8 cellular contexts compared by ENCODE assay signal in the genomic region with DNA sequence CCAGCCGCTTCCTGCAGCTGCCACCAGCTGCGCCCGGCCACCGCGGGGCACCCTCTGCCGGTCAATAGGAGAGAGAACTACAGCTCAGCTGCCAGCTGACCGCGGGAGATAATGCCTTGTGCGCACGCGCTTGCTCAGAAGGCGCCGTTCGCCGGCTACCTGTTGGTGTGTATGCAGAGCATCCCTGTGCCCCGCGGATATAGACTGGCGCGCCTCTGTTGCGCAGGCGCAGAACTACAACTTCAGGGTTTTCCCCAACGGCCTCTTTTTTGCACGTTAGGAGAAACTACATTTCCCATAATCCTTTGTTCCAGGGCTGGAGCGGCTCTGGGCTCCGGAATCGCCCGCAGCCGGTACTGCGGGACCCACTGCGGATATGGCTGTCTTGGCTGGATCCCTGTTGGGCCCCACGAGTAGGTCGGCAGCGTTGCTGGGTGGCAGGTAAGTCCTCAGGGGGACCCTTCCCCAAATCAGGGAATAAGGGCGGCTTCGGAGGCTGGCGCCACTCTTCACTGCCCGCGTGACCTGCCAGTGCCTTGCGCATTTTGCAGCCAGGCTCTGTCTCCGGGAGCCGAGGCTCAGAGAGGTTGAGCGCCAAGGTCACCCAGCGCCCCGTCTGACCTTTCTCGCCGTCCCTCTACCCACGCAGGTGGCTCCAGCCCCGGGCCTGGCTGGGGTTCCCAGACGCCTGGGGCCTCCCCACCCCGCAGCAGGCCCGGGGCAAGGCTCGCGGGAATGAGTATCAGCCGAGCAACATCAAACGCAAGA. TPM values are rescaled to one million over a fixed set of nuclear protein-coding genes. Genes with fewer than 3 reads are reported as not detected.
A peak's percentile ranks its signal among the peaks of the same experiment; 100 is the strongest.
DNase-seq lines count a peak whose midpoint lies in the region; FAIRE-seq and TF ChIP-seq lines count a peak whose summit lies in the region.

A gene (plus strand): TSS at position 356 of the 768 bp plus-strand sequence. CDS start 21 bp downstream, at position 377.

- H2BK20ac ChIP-seq in H1 (ENCODE audit: low read length), result peak within 1 kb of the TSS; percentile 23; the same call in 1 of the 2 replicates

- H2AK5ac ChIP-seq in H1 (ENCODE audit: low read depth, low read length) (peak within 1 kb of the TSS; percentile 61; the same call in 1 of the 2 replicates), mesenchymal stem cell (ENCODE audit: low read length, severe bottlenecking) (peak within 1 kb of the TSS; percentile 36)

- 2% methylated on average over 55 of the region's 55 CpGs; no CpG with 5 or more reads in 1 of the 2 experiments for WGBS in H1 (ENCODE audit: extremely low coverage in 1 of 2, insufficient coverage in 1 of 2, insufficient read length in 1 of 2, insufficient replicate concordance in 2 of 2, low coverage in 1 of 2, low lambda C conversion rate in 2 of 2, missing lambda C conversion rate in 1 of 2), 2 experiments
- WGBS in mesenchymal stem cell, result 1% methylated on average over 53 of the region's 55 CpGs

- H4K8ac ChIP-seq in H1 (ENCODE audit: extremely low read depth, insufficient read depth, low read length), result peak within 1 kb of the TSS; percentile 64
- H4K8ac ChIP-seq in mesenchymal stem cell (ENCODE audit: low read length), result peak within 1 kb of the TSS; percentile 83

- POLR2A ChIA-PET in H1 (lab: Charles Lee; ENCODE audit: partially characterized antibody), result interaction anchor here (0.6 to 18.5 kb wide), 13 partner anchors 9 to 138 kb away, joined by 3 to 329 read pairs (median 4); a partner anchor contains a TSS

- H3K23ac ChIP-seq in H1 (ENCODE audit: insufficient read length) (no peak within 1 kb of the TSS), mesenchymal stem cell (ENCODE audit: low read length in 2 of 2) (peak within 1 kb of the TSS; percentile 64 to 98)

- peak within 1 kb of the TSS; percentile 97 for H4K91ac ChIP-seq in H1 (replicated peaks; ENCODE audit: insufficient read length, low read length)
- peak within 1 kb of the TSS; percentile 96 for H4K91ac ChIP-seq in mesenchymal stem cell (ENCODE audit: low read length)

- peak; percentile 19 to 66 for TF ChIP-seq POLR2A in H1 (IDR thresholded peaks at IDR 0.05; ENCODE audit: control extremely low read depth in 1 of 2, low read depth in 2 of 2, low read length in 2 of 2)

- H3K23me2 ChIP-seq in H1 (ENCODE audit: low read depth, low read length), result peaks cover 12% of the 10 kb centered on the region

- TF ChIP-seq CTCF in GM20000 (IDR thresholded peaks at IDR 0.05; ENCODE audit: extremely low read depth, missing control alignments) (peak; percentile 56), H1 (IDR thresholded peaks at IDR 0.05; ENCODE audit: control extremely low read depth in 1 of 3, insufficient read depth in 1 of 3, low read depth in 1 of 3, low read length in 3 of 3) (peak; percentile 67 to 88 (median 81))

- H4K5ac ChIP-seq in H1 (ENCODE audit: insufficient read length, low read depth, low read length), result peak within 1 kb of the TSS; percentile 89

- peak; percentile 47 to 63 for TF ChIP-seq RAD21 in H1 (IDR thresholded peaks at IDR 0.05 in 1 of 2, conservative IDR thresholded peaks at IDR 0.05 in 1 of 2; ENCODE audit: low read depth in 2 of 2, low read length in 2 of 2)

- peak within 1 kb of the TSS; percentile 21 for H2BK120ac ChIP-seq in H1 (replicated peaks; ENCODE audit: low read depth, low read length)
- H2BK120ac ChIP-seq in mesenchymal stem cell (ENCODE audit: low read depth, low read length), result peak within 1 kb of the TSS; percentile 27

- peak within 1 kb of the TSS; percentile 75 to 95 (median 80) for H3K4me3 ChIP-seq in H1 (ENCODE audit: extremely low read depth in 1 of 4, insufficient read depth in 2 of 4, low read depth in 3 of 4, low read length in 4 of 4)
- peak within 1 kb of the TSS; percentile 80 to 95 for H3K4me3 ChIP-seq in mesenchymal stem cell (ENCODE audit: insufficient read depth in 1 of 2, low read depth in 1 of 2, low read length in 2 of 2)

- peaks cover 1 to 12% of the 10 kb centered on the region in 2 experiments for H4K20me1 ChIP-seq in H1 (replicated peaks in 1 of 2; ENCODE audit: control insufficient read depth in 1 of 2, insufficient read depth in 2 of 2, low read length in 2 of 2)

- FAIRE-seq in H1 (lab: Jason Lieb, UNC), result peak; percentile 60

- H3K36me3 ChIP-seq in H1 (ENCODE audit: control insufficient read depth in 2 of 4, insufficient read depth in 4 of 4, low read length in 3 of 4) (peaks cover 0 to 7% (median 0%) of the 10 kb centered on the region in 4 experiments; a peak in 2 of 8 replicates), mesenchymal stem cell (ENCODE audit: control insufficient read depth in 1 of 2, insufficient read depth in 2 of 2, low read depth in 1 of 2, low read length in 2 of 2) (peaks cover 0 to 14% of the 10 kb centered on the region in 2 experiments)

- TF ChIP-seq EP300 in H1 (IDR thresholded peaks at IDR 0.05; ENCODE audit: borderline replicate concordance in 1 of 2, low read depth in 2 of 2, low read length in 2 of 2), result peak; percentile 23 to 61; a peak in 1 of 3 replicates

- H3K9ac ChIP-seq in H1 (replicated peaks in 1 of 4; ENCODE audit: extremely low read depth in 1 of 4, low read depth in 3 of 4, low read length in 3 of 4) (peak within 1 kb of the TSS; percentile 68 to 84 (median 82)), mesenchymal stem cell (ENCODE audit: low read length) (peak within 1 kb of the TSS; percentile 94)

- H3K14ac ChIP-seq in H1 (ENCODE audit: insufficient read length), result no peak within 1 kb of the TSS
- H3K14ac ChIP-seq in mesenchymal stem cell (ENCODE audit: low read length in 2 of 2), result peak within 1 kb of the TSS in 1 of 2 experiments; percentile 94

- peak within 1 kb of the TSS; percentile 75 for H3K4ac ChIP-seq in H1 (replicated peaks; ENCODE audit: insufficient read length, low read depth, low read length)
- H3K4ac ChIP-seq in mesenchymal stem cell (ENCODE audit: low read depth in 1 of 2, low read length in 2 of 2), result peak within 1 kb of the TSS; percentile 62 to 82

- CTCF ChIA-PET in H1 (lab: Charles Lee; ENCODE audit: partially characterized antibody), result interaction anchor here (0.6 to 3.0 kb wide), 19 partner anchors 9 to 224 kb away, joined by 3 to 29 read pairs (median 4); a partner anchor contains a TSS

- H2BK5ac ChIP-seq in H1 (ENCODE audit: low read depth, low read length) (peak within 1 kb of the TSS; percentile 96), mesenchymal stem cell (ENCODE audit: low read depth, low read length, poor library complexity, severe bottlenecking) (peak within 1 kb of the TSS; percentile 53)

- H3K27ac ChIP-seq in H1 (ENCODE audit: low read depth, low read length), result peak within 1 kb of the TSS; percentile 81
- peak within 1 kb of the TSS; percentile 91 for H3K27ac ChIP-seq in mesenchymal stem cell (ENCODE audit: low read length, poor library complexity, severe bottlenecking)

- H3K27me3 ChIP-seq in H1 (replicated peaks in 1 of 4; ENCODE audit: control insufficient read depth in 3 of 4, extremely low read depth in 1 of 4, insufficient read depth in 3 of 4, low read length in 3 of 4) (no peaks in the 10 kb centered on the region), mesenchymal stem cell (ENCODE audit: control insufficient read depth in 1 of 2, insufficient read depth in 1 of 2, low read length in 2 of 2) (no peaks in the 10 kb centered on the region)

- peaks cover 7 to 13% of the 10 kb centered on the region in 2 experiments; a peak in 3 of 4 replicates for H3K79me2 ChIP-seq in H1 (ENCODE audit: control insufficient read depth in 1 of 2, insufficient read depth in 2 of 2, low read length in 2 of 2)

- H3K4me1 ChIP-seq in H1 (replicated peaks in 1 of 4; ENCODE audit: control insufficient read depth in 3 of 4, insufficient read depth in 4 of 4, low read length in 3 of 4), result peaks cover 14 to 28% (median 19%) of the 10 kb centered on the region in 4 experiments
- H3K4me1 ChIP-seq in mesenchymal stem cell (ENCODE audit: control insufficient read depth, insufficient read depth, low read depth, low read length), result peaks cover 38% of the 10 kb centered on the region

- H3K79me1 ChIP-seq in H1 (ENCODE audit: low read depth, low read length), result peaks cover 9% of the 10 kb centered on the region
- H3K79me1 ChIP-seq in mesenchymal stem cell (replicated peaks; ENCODE audit: low read length, poor library complexity, severe bottlenecking), result peaks cover 28% of the 10 kb centered on the region

- H3K18ac ChIP-seq in H1 (ENCODE audit: extremely low read depth, low read length), result peak within 1 kb of the TSS; percentile 95
- H3K18ac ChIP-seq in mesenchymal stem cell (ENCODE audit: low read depth in 1 of 2, low read length in 2 of 2), result peak within 1 kb of the TSS; percentile 90 to 96

- H3K4me2 ChIP-seq in H1 (ENCODE audit: insufficient read depth in 1 of 2, low read depth in 2 of 2, low read length in 2 of 2) (peak within 1 kb of the TSS; percentile 82 to 90), mesenchymal stem cell (ENCODE audit: low read length, poor library complexity, severe bottlenecking) (peak within 1 kb of the TSS; percentile 78)

- H3K9me3 ChIP-seq in H1 (ENCODE audit: insufficient read depth in 2 of 2, low read depth in 1 of 2, low read length in 1 of 2) (no peaks in the 10 kb centered on the region), mesenchymal stem cell (ENCODE audit: control insufficient read depth, low read length) (no peaks in the 10 kb centered on the region)

- H3K56ac ChIP-seq in H1 (replicated peaks; ENCODE audit: insufficient read length, low read depth, low read length), result peak within 1 kb of the TSS; percentile 88

- H2BK12ac ChIP-seq in H1 (ENCODE audit: low read depth, low read length), result peak within 1 kb of the TSS; percentile 92
- peak within 1 kb of the TSS; percentile 61 to 86 for H2BK12ac ChIP-seq in mesenchymal stem cell (ENCODE audit: low read length in 2 of 2)

- H2BK15ac ChIP-seq in H1 (ENCODE audit: low read length) (peak within 1 kb of the TSS; percentile 72; the same call in 1 of the 2 replicates), mesenchymal stem cell (ENCODE audit: low read depth, poor library complexity, severe bottlenecking) (peak within 1 kb of the TSS; percentile 95)

- peak; percentile 98 for DNase-seq in COLO829 (ENCODE audit: low spot score)
- DNase-seq in GM20000 (ENCODE audit: low spot score), result peak; percentile 92
- peak; percentile 100 for DNase-seq in HT1080 (ENCODE audit: low read depth)
- peak; percentile 100 for DNase-seq in NOMO-1 treated with DMSO at 0.1 percent for 48 hours (lab: John Stamatoyannopoulos, UW; ENCODE audit: unreplicated experiment)
- peak; percentile 74 to 89 (median 86) for DNase-seq in activated CD8-positive, alpha-beta memory T cell treated with anti-CD3 and anti-CD28 coated beads for 48 hours (ENCODE audit: low read depth in 2 of 3, low spot score in 2 of 3)
- DNase-seq in H1 (ENCODE audit: low read depth in 1 of 2, low spot score in 2 of 2), result peak; percentile 96 to 100
- peak; percentile 98 for DNase-seq in mesenchymal stem cell
- peak; percentile 81 for DNase-seq in stimulated activated CD8-positive, alpha-beta memory T cell treated with anti-CD3 and anti-CD28 coated beads, Interleukin-15, amount 100 ng/mL, for 1 hour (ENCODE audit: low read depth)

- H2AFZ ChIP-seq in H1 (ENCODE audit: low read length) (0 out of 2 replicates have a peak within 1 kb of the TSS, but pooled peaks have one; percentile 30), mesenchymal stem cell (ENCODE audit: low read depth, low read length) (peak within 1 kb of the TSS; percentile 80)

RNA-seq across cellular contexts. Expression of the gene that starts here (rescaled TPM):
- total RNA-seq in HT1080 (2014; rRNA removed; shearing (Covaris generic)), result 111 and 122 TPM in 2 replicates
- polyA plus RNA-seq in HT1080 (2015; cell fraction: cytosol; rRNA removed), result 83.6 and 87.2 TPM in 2 replicates
- 35.0 and 37.4 TPM in 2 replicates for polyA plus RNA-seq in HT1080 (2015; cell fraction: nucleus; rRNA removed)
- total RNA-seq in H1 (2021; fragmentation: NEBNext Ultra II Directional; extraction: Animal tissue kit (Norgen Biotek cat#: 25700)), result 99.6 and 100 TPM in 2 replicates
- 91.9 and 123 TPM in 2 replicates for polyA plus RNA-seq in H1 (2011; rRNA removed)
- polyA plus RNA-seq in H1 (2011; cell fraction: cytosol; rRNA removed), result 89.6 TPM
- polyA plus RNA-seq in H1 (2011; cell fraction: nucleus; rRNA removed), result 60.8 TPM
- 80.1 to 84.2 TPM (median 82.1 TPM) in 4 replicates for polyA plus RNA-seq in H1 (2012, experiment 1 of 2)
- 85.1 TPM for polyA plus RNA-seq in H1 (2012, experiment 2 of 2)
- 103 TPM for polyA plus RNA-seq in H1 (2013, experiment 1 of 2)
- polyA plus RNA-seq in H1 (2013, experiment 2 of 2), result 94.8 TPM
- polyA minus RNA-seq in H1 (2011; rRNA and poly(A)+ RNA removed), result 11.8 and 11.9 TPM in 2 replicates
- 26.2 TPM for polyA minus RNA-seq in H1 (2011; cell fraction: cytosol; rRNA and poly(A)+ RNA removed)
- polyA minus RNA-seq in H1 (2011; cell fraction: nucleus; rRNA and poly(A)+ RNA removed), result 12.8 TPM
- 81.3 TPM for polyA plus RNA-seq in mesenchymal stem cell (2013, experiment 1 of 2)
- 83.5 TPM for polyA plus RNA-seq in mesenchymal stem cell (2013, experiment 2 of 2)

Comparison
In these comparisons a context has a peak if more than half of its experiments do, and no peak if none do; other contexts are left out.
1. Peak in every context shown above with its lines: DNase-seq, H3K4me3 ChIP-seq and H3K27ac ChIP-seq.